In the genomic region with DNA sequence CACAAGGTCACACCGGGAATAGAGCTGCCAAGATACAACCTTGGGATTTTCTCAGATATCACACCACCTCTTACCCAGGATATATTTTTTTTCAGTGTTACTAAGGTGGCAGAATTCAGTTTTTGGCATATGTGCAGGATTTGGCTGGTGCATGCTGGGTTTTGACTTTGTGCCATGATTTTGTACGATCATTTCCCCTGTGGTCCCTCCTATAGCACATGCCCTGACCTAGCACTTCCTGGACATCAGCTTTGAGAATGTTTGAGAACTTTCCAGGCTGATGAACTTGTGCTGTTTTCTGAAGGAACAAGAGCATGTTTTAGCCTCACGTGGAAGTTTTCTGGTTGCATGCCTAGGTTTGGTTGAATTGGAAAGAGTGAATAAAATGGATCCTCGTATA, we compare ENCODE assay signal across 1 cellular context.
A peak's percentile ranks its signal among the peaks of the same experiment; 100 is the strongest.
TF ChIP-seq lines count a peak whose summit lies in the region.

No MANE protein-coding gene starts in this region.

TF ChIP-seq in SK-N-SH, 30 proteins besides CTCF, POLR2A, EP300 and RAD21 (continued from another document):
- TF ChIP-seq, protein P1, sequence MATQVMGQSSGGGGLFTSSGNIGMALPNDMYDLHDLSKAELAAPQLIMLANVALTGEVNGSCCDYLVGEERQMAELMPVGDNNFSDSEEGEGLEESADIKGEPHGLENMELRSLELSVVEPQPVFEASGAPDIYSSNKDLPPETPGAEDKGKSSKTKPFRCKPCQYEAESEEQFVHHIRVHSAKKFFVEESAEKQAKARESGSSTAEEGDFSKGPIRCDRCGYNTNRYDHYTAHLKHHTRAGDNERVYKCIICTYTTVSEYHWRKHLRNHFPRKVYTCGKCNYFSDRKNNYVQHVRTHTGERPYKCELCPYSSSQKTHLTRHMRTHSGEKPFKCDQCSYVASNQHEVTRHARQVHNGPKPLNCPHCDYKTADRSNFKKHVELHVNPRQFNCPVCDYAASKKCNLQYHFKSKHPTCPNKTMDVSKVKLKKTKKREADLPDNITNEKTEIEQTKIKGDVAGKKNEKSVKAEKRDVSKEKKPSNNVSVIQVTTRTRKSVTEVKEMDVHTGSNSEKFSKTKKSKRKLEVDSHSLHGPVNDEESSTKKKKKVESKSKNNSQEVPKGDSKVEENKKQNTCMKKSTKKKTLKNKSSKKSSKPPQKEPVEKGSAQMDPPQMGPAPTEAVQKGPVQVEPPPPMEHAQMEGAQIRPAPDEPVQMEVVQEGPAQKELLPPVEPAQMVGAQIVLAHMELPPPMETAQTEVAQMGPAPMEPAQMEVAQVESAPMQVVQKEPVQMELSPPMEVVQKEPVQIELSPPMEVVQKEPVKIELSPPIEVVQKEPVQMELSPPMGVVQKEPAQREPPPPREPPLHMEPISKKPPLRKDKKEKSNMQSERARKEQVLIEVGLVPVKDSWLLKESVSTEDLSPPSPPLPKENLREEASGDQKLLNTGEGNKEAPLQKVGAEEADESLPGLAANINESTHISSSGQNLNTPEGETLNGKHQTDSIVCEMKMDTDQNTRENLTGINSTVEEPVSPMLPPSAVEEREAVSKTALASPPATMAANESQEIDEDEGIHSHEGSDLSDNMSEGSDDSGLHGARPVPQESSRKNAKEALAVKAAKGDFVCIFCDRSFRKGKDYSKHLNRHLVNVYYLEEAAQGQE (IDR thresholded peaks at IDR 0.05; ENCODE audit: low read depth, low read length), result no peak
- peak; percentile 43 for TF ChIP-seq NFIC (IDR thresholded peaks at IDR 0.05; ENCODE audit: borderline replicate concordance)
- no peak for TF ChIP-seq RFX5 (IDR thresholded peaks at IDR 0.05; ENCODE audit: low read length)
